1 cellular context compared by ENCODE assay signal in genomic region chr20:45993197-45993951, GRCh38.
A peak's percentile ranks its signal among the peaks of the same experiment; 100 is the strongest.
TF ChIP-seq lines count a peak whose summit lies in the region.

No MANE protein-coding gene starts in this region.

TF ChIP-seq in HCT116, 20 proteins besides CTCF, POLR2A, EP300 and RAD21 (continued from another document):
- peak; percentile 58 for TF ChIP-seq JUND (IDR thresholded peaks at IDR 0.05)
- TF ChIP-seq EGR1 (IDR thresholded peaks at IDR 0.05; ENCODE audit: low read depth): no peak
TF ChIP-seq in HCT116: peak in this region for 7.
